Comparison of ENCODE assay signal across 1 cellular context in the genomic region with DNA sequence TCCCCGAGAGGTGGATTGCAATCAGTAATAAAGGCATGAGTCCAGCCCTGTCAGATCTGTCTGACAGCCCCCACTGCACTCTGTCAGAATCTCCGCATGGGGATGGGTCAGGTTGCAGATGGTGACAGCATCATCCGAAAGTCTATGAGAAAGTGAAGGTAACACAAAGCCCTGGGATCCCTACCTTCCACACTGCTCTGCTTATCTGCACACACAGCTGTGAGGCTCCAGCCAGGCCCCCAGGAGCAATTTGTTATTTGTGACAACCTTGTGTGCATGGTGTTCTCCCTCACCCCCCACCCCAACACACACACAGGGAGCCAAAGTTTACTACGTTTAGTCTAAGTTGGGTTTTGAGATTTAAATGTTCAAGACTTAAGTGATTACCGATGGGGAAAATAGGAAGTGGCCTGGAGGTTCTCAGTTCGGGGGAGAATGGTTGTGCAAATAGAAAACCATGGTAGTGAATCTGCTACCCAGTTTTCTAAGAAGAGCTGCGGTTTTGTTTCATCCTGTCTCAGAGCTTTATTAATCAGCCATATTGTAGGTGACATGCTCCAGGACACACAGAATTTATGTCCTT.
A peak's percentile ranks its signal among the peaks of the same experiment; 100 is the strongest.
TF ChIP-seq lines count a peak whose summit lies in the region.

No MANE protein-coding gene starts in this region.

TF ChIP-seq in K562, 482 proteins besides CTCF, POLR2A, EP300 and RAD21 (continued from another document and continues in another):
- TF ChIP-seq MTF1 (CRISPR knock-in tag; IDR thresholded peaks at IDR 0.05; ENCODE audit: borderline replicate concordance), result no peak
- no peak for TF ChIP-seq POLR2H (tag; IDR thresholded peaks at IDR 0.05; ENCODE audit: low read depth)
- TF ChIP-seq ZNF79 (CRISPR knock-in tag; IDR thresholded peaks at IDR 0.05; ENCODE audit: low read depth), result no peak
- no peak for TF ChIP-seq ZNF212 (CRISPR knock-in tag; IDR thresholded peaks at IDR 0.05)
- TF ChIP-seq EWSR1 (IDR thresholded peaks at IDR 0.05; ENCODE audit: borderline replicate concordance, low read depth, partially characterized antibody), result no peak
- peak; percentile 90 for TF ChIP-seq TAL1 (IDR thresholded peaks at IDR 0.05)
- 0 out of 2 replicates have a peak, but pooled peaks have one; percentile 14 for TF ChIP-seq MXI1 (IDR thresholded peaks at IDR 0.05; ENCODE audit: low read depth, low read length)
- TF ChIP-seq, protein P1, sequence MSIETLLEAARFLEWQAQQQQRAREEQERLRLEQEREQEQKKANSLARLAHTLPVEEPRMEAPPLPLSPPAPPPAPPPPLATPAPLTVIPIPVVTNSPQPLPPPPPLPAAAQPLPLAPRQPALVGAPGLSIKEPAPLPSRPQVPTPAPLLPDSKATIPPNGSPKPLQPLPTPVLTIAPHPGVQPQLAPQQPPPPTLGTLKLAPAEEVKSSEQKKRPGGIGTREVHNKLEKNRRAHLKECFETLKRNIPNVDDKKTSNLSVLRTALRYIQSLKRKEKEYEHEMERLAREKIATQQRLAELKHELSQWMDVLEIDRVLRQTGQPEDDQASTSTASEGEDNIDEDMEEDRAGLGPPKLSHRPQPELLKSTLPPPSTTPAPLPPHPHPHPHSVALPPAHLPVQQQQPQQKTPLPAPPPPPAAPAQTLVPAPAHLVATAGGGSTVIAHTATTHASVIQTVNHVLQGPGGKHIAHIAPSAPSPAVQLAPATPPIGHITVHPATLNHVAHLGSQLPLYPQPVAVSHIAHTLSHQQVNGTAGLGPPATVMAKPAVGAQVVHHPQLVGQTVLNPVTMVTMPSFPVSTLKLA (conservative IDR thresholded peaks at IDR 0.05), result peak in 1 of 2 experiments; percentile 61; a peak in 1 of 4 replicates
- no peak for TF ChIP-seq HMGN3 (IDR thresholded peaks at IDR 0.05; ENCODE audit: borderline replicate concordance, extremely low read depth, insufficient read length, low read depth, low read length)
- 0 out of 2 replicates have a peak, but pooled peaks have one; percentile 26 for TF ChIP-seq RBFOX2 (IDR thresholded peaks at IDR 0.05; ENCODE audit: low read depth, low read length)
- TF ChIP-seq HDAC2 (IDR thresholded peaks at IDR 0.05), result peak; percentile 52; the same call in 1 of the 2 replicates
- TF ChIP-seq ZNF197 (CRISPR knock-in tag; IDR thresholded peaks at IDR 0.05; ENCODE audit: low read depth), result 0 out of 2 replicates have a peak, but pooled peaks have one; percentile 41
- TF ChIP-seq KLF16 (IDR thresholded peaks at IDR 0.05), result peak; percentile 48
- TF ChIP-seq PTRF (tag; IDR thresholded peaks at IDR 0.05), result no peak
- TF ChIP-seq, protein P2, sequence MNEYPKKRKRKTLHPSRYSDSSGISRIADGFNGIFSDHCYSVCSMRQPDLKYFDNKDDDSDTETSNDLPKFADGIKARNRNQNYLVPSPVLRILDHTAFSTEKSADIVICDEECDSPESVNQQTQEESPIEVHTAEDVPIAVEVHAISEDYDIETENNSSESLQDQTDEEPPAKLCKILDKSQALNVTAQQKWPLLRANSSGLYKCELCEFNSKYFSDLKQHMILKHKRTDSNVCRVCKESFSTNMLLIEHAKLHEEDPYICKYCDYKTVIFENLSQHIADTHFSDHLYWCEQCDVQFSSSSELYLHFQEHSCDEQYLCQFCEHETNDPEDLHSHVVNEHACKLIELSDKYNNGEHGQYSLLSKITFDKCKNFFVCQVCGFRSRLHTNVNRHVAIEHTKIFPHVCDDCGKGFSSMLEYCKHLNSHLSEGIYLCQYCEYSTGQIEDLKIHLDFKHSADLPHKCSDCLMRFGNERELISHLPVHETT (CRISPR knock-in tag; conservative IDR thresholded peaks at IDR 0.05 in 1 of 2, IDR thresholded peaks at IDR 0.05 in 1 of 2), result no peak
- 0 out of 2 replicates have a peak, but pooled peaks have one; percentile 44 for TF ChIP-seq ELF4 (CRISPR knock-in tag; IDR thresholded peaks at IDR 0.05)
- TF ChIP-seq, protein P3, sequence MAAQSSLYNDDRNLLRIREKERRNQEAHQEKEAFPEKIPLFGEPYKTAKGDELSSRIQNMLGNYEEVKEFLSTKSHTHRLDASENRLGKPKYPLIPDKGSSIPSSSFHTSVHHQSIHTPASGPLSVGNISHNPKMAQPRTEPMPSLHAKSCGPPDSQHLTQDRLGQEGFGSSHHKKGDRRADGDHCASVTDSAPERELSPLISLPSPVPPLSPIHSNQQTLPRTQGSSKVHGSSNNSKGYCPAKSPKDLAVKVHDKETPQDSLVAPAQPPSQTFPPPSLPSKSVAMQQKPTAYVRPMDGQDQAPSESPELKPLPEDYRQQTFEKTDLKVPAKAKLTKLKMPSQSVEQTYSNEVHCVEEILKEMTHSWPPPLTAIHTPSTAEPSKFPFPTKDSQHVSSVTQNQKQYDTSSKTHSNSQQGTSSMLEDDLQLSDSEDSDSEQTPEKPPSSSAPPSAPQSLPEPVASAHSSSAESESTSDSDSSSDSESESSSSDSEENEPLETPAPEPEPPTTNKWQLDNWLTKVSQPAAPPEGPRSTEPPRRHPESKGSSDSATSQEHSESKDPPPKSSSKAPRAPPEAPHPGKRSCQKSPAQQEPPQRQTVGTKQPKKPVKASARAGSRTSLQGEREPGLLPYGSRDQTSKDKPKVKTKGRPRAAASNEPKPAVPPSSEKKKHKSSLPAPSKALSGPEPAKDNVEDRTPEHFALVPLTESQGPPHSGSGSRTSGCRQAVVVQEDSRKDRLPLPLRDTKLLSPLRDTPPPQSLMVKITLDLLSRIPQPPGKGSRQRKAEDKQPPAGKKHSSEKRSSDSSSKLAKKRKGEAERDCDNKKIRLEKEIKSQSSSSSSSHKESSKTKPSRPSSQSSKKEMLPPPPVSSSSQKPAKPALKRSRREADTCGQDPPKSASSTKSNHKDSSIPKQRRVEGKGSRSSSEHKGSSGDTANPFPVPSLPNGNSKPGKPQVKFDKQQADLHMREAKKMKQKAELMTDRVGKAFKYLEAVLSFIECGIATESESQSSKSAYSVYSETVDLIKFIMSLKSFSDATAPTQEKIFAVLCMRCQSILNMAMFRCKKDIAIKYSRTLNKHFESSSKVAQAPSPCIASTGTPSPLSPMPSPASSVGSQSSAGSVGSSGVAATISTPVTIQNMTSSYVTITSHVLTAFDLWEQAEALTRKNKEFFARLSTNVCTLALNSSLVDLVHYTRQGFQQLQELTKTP (IDR thresholded peaks at IDR 0.05; ENCODE audit: low read depth in 1 of 2, partially characterized antibody in 2 of 2), result no peak
- TF ChIP-seq, protein P4, sequence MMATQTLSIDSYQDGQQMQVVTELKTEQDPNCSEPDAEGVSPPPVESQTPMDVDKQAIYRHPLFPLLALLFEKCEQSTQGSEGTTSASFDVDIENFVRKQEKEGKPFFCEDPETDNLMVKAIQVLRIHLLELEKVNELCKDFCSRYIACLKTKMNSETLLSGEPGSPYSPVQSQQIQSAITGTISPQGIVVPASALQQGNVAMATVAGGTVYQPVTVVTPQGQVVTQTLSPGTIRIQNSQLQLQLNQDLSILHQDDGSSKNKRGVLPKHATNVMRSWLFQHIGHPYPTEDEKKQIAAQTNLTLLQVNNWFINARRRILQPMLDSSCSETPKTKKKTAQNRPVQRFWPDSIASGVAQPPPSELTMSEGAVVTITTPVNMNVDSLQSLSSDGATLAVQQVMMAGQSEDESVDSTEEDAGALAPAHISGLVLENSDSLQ (IDR thresholded peaks at IDR 0.05), result peak; percentile 88
- TF ChIP-seq ARID1B (IDR thresholded peaks at IDR 0.05), result peak; percentile 94
- no peak for TF ChIP-seq ZNF76 (CRISPR knock-in tag; IDR thresholded peaks at IDR 0.05; ENCODE audit: borderline replicate concordance)
- TF ChIP-seq MTA3 (IDR thresholded peaks at IDR 0.05; ENCODE audit: borderline replicate concordance), result no peak
- TF ChIP-seq THRAP3 (IDR thresholded peaks at IDR 0.05; ENCODE audit: borderline replicate concordance), result no peak
- no peak for TF ChIP-seq HMG20A (CRISPR knock-in tag; conservative IDR thresholded peaks at IDR 0.05)
- TF ChIP-seq FOXK2 (conservative IDR thresholded peaks at IDR 0.05 in 1 of 2, IDR thresholded peaks at IDR 0.05 in 1 of 2; ENCODE audit: low read depth in 2 of 2), result no peak
- TF ChIP-seq HDAC1 (IDR thresholded peaks at IDR 0.05), result peak in 1 of 2 experiments; percentile 68; a peak in 3 of 4 replicates
- TF ChIP-seq, protein P5, sequence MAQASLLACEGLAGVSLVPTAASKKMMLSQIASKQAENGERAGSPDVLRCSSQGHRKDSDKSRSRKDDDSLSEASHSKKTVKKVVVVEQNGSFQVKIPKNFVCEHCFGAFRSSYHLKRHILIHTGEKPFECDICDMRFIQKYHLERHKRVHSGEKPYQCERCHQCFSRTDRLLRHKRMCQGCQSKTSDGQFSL (CRISPR knock-in tag; IDR thresholded peaks at IDR 0.05), result 0 out of 2 replicates have a peak, but pooled peaks have one; percentile 31
- TF ChIP-seq, protein P5 (tag; IDR thresholded peaks at IDR 0.05), result peak in 1 of 2 experiments; percentile 26; a peak in 1 of 4 replicates
- peak; percentile 69 for TF ChIP-seq ATF7 (IDR thresholded peaks at IDR 0.05)
- TF ChIP-seq OTX1 (CRISPR knock-in tag; IDR thresholded peaks at IDR 0.05), result no peak
- no peak for TF ChIP-seq PHB2 (IDR thresholded peaks at IDR 0.05; ENCODE audit: low read depth)
- TF ChIP-seq, protein P6, sequence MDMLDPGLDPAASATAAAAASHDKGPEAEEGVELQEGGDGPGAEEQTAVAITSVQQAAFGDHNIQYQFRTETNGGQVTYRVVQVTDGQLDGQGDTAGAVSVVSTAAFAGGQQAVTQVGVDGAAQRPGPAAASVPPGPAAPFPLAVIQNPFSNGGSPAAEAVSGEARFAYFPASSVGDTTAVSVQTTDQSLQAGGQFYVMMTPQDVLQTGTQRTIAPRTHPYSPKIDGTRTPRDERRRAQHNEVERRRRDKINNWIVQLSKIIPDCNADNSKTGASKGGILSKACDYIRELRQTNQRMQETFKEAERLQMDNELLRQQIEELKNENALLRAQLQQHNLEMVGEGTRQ (CRISPR knock-in tag; IDR thresholded peaks at IDR 0.05), result no peak
- TF ChIP-seq TAF9B (IDR thresholded peaks at IDR 0.05; ENCODE audit: partially characterized antibody), result peak; percentile 80
- 0 out of 2 replicates have a peak, but pooled peaks have one; percentile 33 for TF ChIP-seq L3MBTL2 (IDR thresholded peaks at IDR 0.05)
- TF ChIP-seq SPI1 (IDR thresholded peaks at IDR 0.05; ENCODE audit: borderline replicate concordance, low read depth, low read length), result peak; percentile 86; the same call in 1 of the 2 replicates
- TF ChIP-seq, protein P7, sequence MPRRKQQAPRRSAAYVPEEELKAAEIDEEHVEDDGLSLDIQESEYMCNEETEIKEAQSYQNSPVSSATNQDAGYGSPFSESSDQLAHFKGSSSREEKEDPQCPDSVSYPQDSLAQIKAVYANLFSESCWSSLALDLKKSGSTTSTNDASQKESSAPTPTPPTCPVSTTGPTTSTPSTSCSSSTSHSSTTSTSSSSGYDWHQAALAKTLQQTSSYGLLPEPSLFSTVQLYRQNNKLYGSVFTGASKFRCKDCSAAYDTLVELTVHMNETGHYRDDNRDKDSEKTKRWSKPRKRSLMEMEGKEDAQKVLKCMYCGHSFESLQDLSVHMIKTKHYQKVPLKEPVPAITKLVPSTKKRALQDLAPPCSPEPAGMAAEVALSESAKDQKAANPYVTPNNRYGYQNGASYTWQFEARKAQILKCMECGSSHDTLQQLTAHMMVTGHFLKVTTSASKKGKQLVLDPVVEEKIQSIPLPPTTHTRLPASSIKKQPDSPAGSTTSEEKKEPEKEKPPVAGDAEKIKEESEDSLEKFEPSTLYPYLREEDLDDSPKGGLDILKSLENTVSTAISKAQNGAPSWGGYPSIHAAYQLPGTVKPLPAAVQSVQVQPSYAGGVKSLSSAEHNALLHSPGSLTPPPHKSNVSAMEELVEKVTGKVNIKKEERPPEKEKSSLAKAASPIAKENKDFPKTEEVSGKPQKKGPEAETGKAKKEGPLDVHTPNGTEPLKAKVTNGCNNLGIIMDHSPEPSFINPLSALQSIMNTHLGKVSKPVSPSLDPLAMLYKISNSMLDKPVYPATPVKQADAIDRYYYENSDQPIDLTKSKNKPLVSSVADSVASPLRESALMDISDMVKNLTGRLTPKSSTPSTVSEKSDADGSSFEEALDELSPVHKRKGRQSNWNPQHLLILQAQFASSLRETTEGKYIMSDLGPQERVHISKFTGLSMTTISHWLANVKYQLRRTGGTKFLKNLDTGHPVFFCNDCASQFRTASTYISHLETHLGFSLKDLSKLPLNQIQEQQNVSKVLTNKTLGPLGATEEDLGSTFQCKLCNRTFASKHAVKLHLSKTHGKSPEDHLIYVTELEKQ (CRISPR knock-in tag; IDR thresholded peaks at IDR 0.05), result no peak
- peak; percentile 59; the same call in 1 of the 2 replicates for TF ChIP-seq SMARCC2 (IDR thresholded peaks at IDR 0.05; ENCODE audit: low read depth)
- peak; percentile 5; the same call in 1 of the 2 replicates for TF ChIP-seq CREM (IDR thresholded peaks at IDR 0.05; ENCODE audit: low read depth)
- peak; percentile 70 for TF ChIP-seq PML (IDR thresholded peaks at IDR 0.05; ENCODE audit: low read length)
